ENCODE assay signal across 6 cellular contexts in genomic region chr14:33131801-33132200, GRCh38.
"Had no signal": no experiment of that assay in that cellular context is flagged by ENCODE, and none has a peak within 500 bp of the region (broad histone marks: within the 10 kb centered on the region; RNA-seq: fewer than 3 reads in every experiment).

No MANE protein-coding gene starts in this region.

- H3K27ac ChIP-seq: HL-60 had no signal

- H3K4me3 Mint-ChIP-seq: IgD-negative memory B cell had no signal

- DNase-seq: IMR-90, KBM-7 had no signal

- H3K4me3 ChIP-seq: K562 had no signal

- H3K27ac Mint-ChIP-seq: IgD-negative memory B cell had no signal

- H3K4me1 Mint-ChIP-seq: IgD-negative memory B cell had no signal

- H3K36me3 Mint-ChIP-seq: IgD-negative memory B cell had no signal

- H3K27me3 Mint-ChIP-seq: IgD-negative memory B cell had no signal

- ATAC-seq: HepG2, K562 had no signal
